Comparison of ENCODE assay signal across 11 cellular contexts in genomic region chr5:127206320-127207113, GRCh38.
A peak's percentile ranks its signal among the peaks of the same experiment; 100 is the strongest.
DNase-seq lines count a peak whose midpoint lies in the region; ATAC-seq and TF ChIP-seq lines count a peak whose summit lies in the region.
"Had no signal": no experiment of that assay in that cellular context is flagged by ENCODE, and none has a peak within 500 bp of the region (broad histone marks: within the 10 kb centered on the region; RNA-seq: fewer than 3 reads in every experiment).

No MANE protein-coding gene starts in this region.

- H3K4me3 ChIP-seq in IMR-90 (ENCODE audit: insufficient read depth, low read depth, low read length) = no peak overlapping the region
- H3K4me3 ChIP-seq in kidney epithelial cell (ENCODE audit: low read depth, low read length) = no peak overlapping the region
- no peak overlapping the region for H3K4me3 ChIP-seq in ovary

- H4K8ac ChIP-seq in IMR-90 (ENCODE audit: low read depth in 2 of 2, low read length in 2 of 2) = no peak overlapping the region

- no peaks in the 10 kb centered on the region for H3K9me3 Mint-ChIP-seq in activated T-helper 2 cell treated with anti-CD3 and anti-CD28 coated beads, Interferon-gamma antibody, Interleukin-2, Interleukin-4, amounts not matched to agents 10 μg/mL and 5 μg/mL and 100 μg/mL, durations not matched to agents 14 hours and 24 hours and 36 hours

- no peak overlapping the region for H2AFZ ChIP-seq in IMR-90 (replicated peaks; ENCODE audit: low read length, poor library complexity)

- TF ChIP-seq RAD21 in IMR-90 (IDR thresholded peaks at IDR 0.05; ENCODE audit: low read length) = no peak

- no peak overlapping the region for H2BK15ac ChIP-seq in IMR-90 (ENCODE audit: low read depth, low read length)

- peak; percentile 46 for ATAC-seq in IMR-90 (ENCODE audit: low read depth)
- no peak for ATAC-seq in stimulated activated naive CD8-positive, alpha-beta T cell treated with anti-CD3 and anti-CD28 coated beads, Interleukin-15, Interleukin-2, amounts not matched to agents 100 U/mL and 50 U/mL, for 24 hours
- ATAC-seq: WTC11 had no signal

- H3K9me1 ChIP-seq in IMR-90 (ENCODE audit: insufficient read depth, low read length) = no peaks in the 10 kb centered on the region

- H3K56ac ChIP-seq in IMR-90 (ENCODE audit: extremely low read depth, insufficient read depth, low read length) = no peak overlapping the region

- H3K36me3 Mint-ChIP-seq in activated T-helper 2 cell treated with anti-CD3 and anti-CD28 coated beads, Interferon-gamma antibody, Interleukin-2, Interleukin-4, amounts not matched to agents 10 μg/mL and 5 μg/mL and 100 μg/mL, durations not matched to agents 14 hours and 24 hours and 36 hours (ENCODE audit: low read depth) = no peaks in the 10 kb centered on the region
- H3K36me3 Mint-ChIP-seq: WTC11 had no signal

- H3K9ac ChIP-seq in IMR-90 (ENCODE audit: low read depth, low read length) = no peak overlapping the region

- POLR2A ChIA-PET in IMR-90 (lab: Charles Lee; ENCODE audit: unreplicated experiment) = no interaction called here

- H3K4me2 ChIP-seq in IMR-90 (ENCODE audit: low read depth, low read length) = no peak overlapping the region

- H4K91ac ChIP-seq in IMR-90 (ENCODE audit: insufficient read depth, low read depth, low read length) = no peak overlapping the region

- DNase-seq in Ammon's horn (ENCODE audit: low spot score) = peak; percentile 17
- DNase-seq in IMR-90 = peak; percentile 77
- peak; percentile 74 for DNase-seq in amniotic epithelial cell (ENCODE audit: low read depth)
- DNase-seq in kidney epithelial cell (ENCODE audit: low read depth) = peak; percentile 89
- DNase-seq in NCI-H2171 treated with DMSO at 0.1 percent for 48 hours (lab: John Stamatoyannopoulos, UW) = no peak
- DNase-seq in activated T-helper 2 cell treated with anti-CD3 and anti-CD28 coated beads, Interferon-gamma antibody, Interleukin-2, Interleukin-4, amounts not matched to agents 10 μg/mL and 5 μg/mL and 100 μg/mL, durations not matched to agents 14 hours and 24 hours and 36 hours (ENCODE audit: low spot score) = no peak
- DNase-seq in stimulated activated naive CD8-positive, alpha-beta T cell treated with anti-CD3 and anti-CD28 coated beads, Interleukin-15, Interleukin-2, amounts not matched to agents 100 U/mL and 50 U/mL, for 24 hours = no peak
- no peak for DNase-seq in ovary
- DNase-seq: DND-41 had no signal

- no peak overlapping the region for H3K27ac ChIP-seq in IMR-90 (ENCODE audit: insufficient read depth, low read length)
- H3K27ac ChIP-seq in ovary = no peak overlapping the region
- H3K27ac ChIP-seq: neutrophil had no signal

- in situ Hi-C loops in IMR-90 (cut with MboI; ENCODE audit: low sequenced_read_pairs) = no loop called here

- H3K27me3 Mint-ChIP-seq in activated T-helper 2 cell treated with anti-CD3 and anti-CD28 coated beads, Interferon-gamma antibody, Interleukin-2, Interleukin-4, amounts not matched to agents 10 μg/mL and 5 μg/mL and 100 μg/mL, durations not matched to agents 14 hours and 24 hours and 36 hours (ENCODE audit: low read depth) = peaks cover 6% of the 10 kb centered on the region

- no peak overlapping the region for H2BK120ac ChIP-seq in IMR-90 (ENCODE audit: low read depth, low read length)

- no peaks in the 10 kb centered on the region for H3K4me1 Mint-ChIP-seq in activated T-helper 2 cell treated with anti-CD3 and anti-CD28 coated beads, Interferon-gamma antibody, Interleukin-2, Interleukin-4, amounts not matched to agents 10 μg/mL and 5 μg/mL and 100 μg/mL, durations not matched to agents 14 hours and 24 hours and 36 hours (ENCODE audit: low read depth)

- no peak overlapping the region for H2BK5ac ChIP-seq in IMR-90 (ENCODE audit: low read depth, low read length, poor library complexity, severe bottlenecking)

- H3K27me3 ChIP-seq in IMR-90 (ENCODE audit: control insufficient read depth, insufficient read depth, low read length) (peaks cover 9% of the 10 kb centered on the region), kidney epithelial cell (ENCODE audit: control insufficient read depth, insufficient read depth, low read length) (no peaks in the 10 kb centered on the region), ovary (no peaks in the 10 kb centered on the region)

- no peaks in the 10 kb centered on the region for H3K79me1 ChIP-seq in IMR-90 (ENCODE audit: low read depth in 1 of 2, low read length in 2 of 2)

- CTCF ChIA-PET in IMR-90 (lab: Yijun Ruan, JAX) = no interaction called here

- dilution Hi-C loops in IMR-90 (cut with HindIII; ENCODE audit: low sequenced_read_pairs, unreplicated experiment) = no loop called here

- TF ChIP-seq CTCF in IMR-90 (conservative IDR thresholded peaks at IDR 0.05; ENCODE audit: low read depth, low read length) = no peak
- TF ChIP-seq CTCF in kidney epithelial cell (IDR thresholded peaks at IDR 0.05; ENCODE audit: insufficient read depth, low read length, poor library complexity, severe bottlenecking) = no peak
- no peak for TF ChIP-seq CTCF in ovary (IDR thresholded peaks at IDR 0.05)

- no peak overlapping the region for H3K4me3 Mint-ChIP-seq in activated T-helper 2 cell treated with anti-CD3 and anti-CD28 coated beads, Interferon-gamma antibody, Interleukin-2, Interleukin-4, amounts not matched to agents 10 μg/mL and 5 μg/mL and 100 μg/mL, durations not matched to agents 14 hours and 24 hours and 36 hours (ENCODE audit: low read depth)
- H3K4me3 Mint-ChIP-seq: WTC11 had no signal

- H3K23ac ChIP-seq in IMR-90 (ENCODE audit: low read depth, low read length) = no peak overlapping the region

- H3K27ac Mint-ChIP-seq in activated T-helper 2 cell treated with anti-CD3 and anti-CD28 coated beads, Interferon-gamma antibody, Interleukin-2, Interleukin-4, amounts not matched to agents 10 μg/mL and 5 μg/mL and 100 μg/mL, durations not matched to agents 14 hours and 24 hours and 36 hours = no peak overlapping the region
- H3K27ac Mint-ChIP-seq: WTC11 had no signal

- no peak for TF ChIP-seq EP300 in ovary (IDR thresholded peaks at IDR 0.05)

- no CpG with 5 or more reads among the region's 4 CpGs for WGBS in IMR-90 (ENCODE audit: extremely low coverage in 2 of 2, insufficient read length in 1 of 2), 2 experiments
- WGBS in ovary, 3 donors = 77 to 81% (median 80%) methylated on average over 4 of the region's 4 CpGs

- no peak overlapping the region for H3K14ac ChIP-seq in IMR-90 (replicated peaks; ENCODE audit: low read depth, low read length)

- H4K5ac ChIP-seq in IMR-90 (ENCODE audit: low read depth, low read length) = no peak overlapping the region

- H3K4me1 ChIP-seq in IMR-90 (ENCODE audit: control insufficient read depth, insufficient read depth, low read length) (no peaks in the 10 kb centered on the region), ovary (ENCODE audit: insufficient read depth) (no peaks in the 10 kb centered on the region)

- TF ChIP-seq POLR2A in IMR-90 (IDR thresholded peaks at IDR 0.05; ENCODE audit: low read depth, low read length) = no peak
- no peak for TF ChIP-seq POLR2A in ovary (IDR thresholded peaks at IDR 0.05)

- H3K36me3 ChIP-seq in IMR-90 (ENCODE audit: control insufficient read depth, insufficient read depth, low read length) = no peaks in the 10 kb centered on the region
- H3K36me3 ChIP-seq in kidney epithelial cell (ENCODE audit: control insufficient read depth, insufficient read depth, low read length) = no peaks in the 10 kb centered on the region
- H3K36me3 ChIP-seq in ovary = no peaks in the 10 kb centered on the region
- H3K36me3 ChIP-seq: neutrophil had no signal

- H3K9me3 ChIP-seq in IMR-90 (ENCODE audit: control insufficient read depth, insufficient read depth, low read length) (no peaks in the 10 kb centered on the region), ovary (no peaks in the 10 kb centered on the region)
- H3K9me3 ChIP-seq: neutrophil had no signal

- no TSS peak for BruUV-seq in IMR-90 (replicated peaks; lab: Mats Ljungman, UMichigan)

- no peak overlapping the region for H2AK5ac ChIP-seq in IMR-90 (ENCODE audit: low read depth, low read length)

- H2AK9ac ChIP-seq in IMR-90 (replicated peaks; ENCODE audit: low read depth, low read length, poor library complexity) = no peak overlapping the region

- H2BK20ac ChIP-seq in IMR-90 (ENCODE audit: low read depth, low read length) = no peak overlapping the region

- H3K18ac ChIP-seq in IMR-90 (ENCODE audit: low read depth, low read length) = no peak overlapping the region

- no peak overlapping the region for H3K4ac ChIP-seq in IMR-90 (ENCODE audit: low read depth, low read length)

- peaks cover 3% of the 10 kb centered on the region; the same call in 1 of the 2 replicates for H4K20me1 ChIP-seq in IMR-90 (ENCODE audit: insufficient read depth, low read length)

- intact Hi-C loops in IMR-90 (cut with micrococcal nuclease) (no loop called here), ovary (cut with DNase I) (no loop called here)
- intact Hi-C loops in activated T-helper 2 cell treated with anti-CD3 and anti-CD28 coated beads, Interferon-gamma antibody, Interleukin-2, Interleukin-4, amounts not matched to agents 10 μg/mL and 5 μg/mL and 100 μg/mL, durations not matched to agents 14 hours and 24 hours and 36 hours (cut with micrococcal nuclease) = no loop called here

TF ChIP-seq in IMR-90, 13 proteins besides CTCF, POLR2A, EP300 and RAD21:
- TF ChIP-seq SMC3 (IDR thresholded peaks at IDR 0.05; ENCODE audit: low read depth, low read length) (no peak), CEBPB (IDR thresholded peaks at IDR 0.05; ENCODE audit: low read depth, low read length) (peak; percentile 40; the same call in 1 of the 2 replicates), FOS (IDR thresholded peaks at IDR 0.05; ENCODE audit: low read depth, low read length) (peak; percentile 26; the same call in 1 of the 2 replicates)
TF ChIP-seq in IMR-90: peak in this region for 2.

Comparison
In these comparisons a context has a peak if more than half of its experiments do, and no peak if none do; other contexts are left out.
1. DNase-seq: peak in Ammon's horn (single experiment), IMR-90 (single experiment), amniotic epithelial cell (single experiment) and kidney epithelial cell (single experiment); none in NCI-H2171 treated with DMSO at 0.1 percent for 48 hours (single experiment), activated T-helper 2 cell treated with anti-CD3 and anti-CD28 coated beads, Interferon-gamma antibody, Interleukin-2, Interleukin-4, amounts not matched to agents 10 μg/mL and 5 μg/mL and 100 μg/mL, durations not matched to agents 14 hours and 24 hours and 36 hours (single experiment), stimulated activated naive CD8-positive, alpha-beta T cell treated with anti-CD3 and anti-CD28 coated beads, Interleukin-15, Interleukin-2, amounts not matched to agents 100 U/mL and 50 U/mL, for 24 hours (single experiment) and ovary (0 of 5).